9 cellular contexts compared by ENCODE assay signal in the genomic region with DNA sequence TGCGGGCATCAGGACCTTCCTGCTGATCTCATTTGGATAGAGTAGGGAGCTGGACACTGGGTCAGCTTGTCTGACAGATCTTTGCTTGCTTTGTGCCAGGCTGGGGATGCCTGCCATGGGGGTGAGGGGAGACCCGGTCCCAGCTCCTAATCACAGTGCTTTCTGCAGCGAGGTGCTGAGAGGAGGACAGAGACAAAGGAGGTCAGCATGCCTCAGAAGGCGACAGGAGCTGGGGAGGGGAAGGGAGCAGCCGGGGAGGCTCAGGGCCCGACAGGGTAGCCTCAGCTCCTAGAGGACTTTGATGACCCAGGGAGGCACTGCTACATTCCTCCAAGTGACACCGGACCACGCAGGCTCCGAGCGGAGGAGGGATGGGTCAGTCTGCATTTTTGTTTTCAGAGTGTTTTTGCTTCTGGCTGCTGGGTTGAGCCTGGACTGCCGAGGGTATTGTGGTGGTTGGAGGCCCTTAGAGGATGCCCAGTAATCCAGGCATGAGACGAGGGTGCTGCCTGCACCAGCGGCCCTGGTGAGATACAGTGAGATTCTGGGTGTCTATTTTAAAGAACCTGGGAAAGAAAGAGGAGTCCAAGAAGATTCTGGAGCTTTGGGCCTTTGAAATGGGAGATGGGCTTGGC. TPM values are rescaled to one million over a fixed set of nuclear protein-coding genes. Genes with fewer than 3 reads are reported as not detected.
DNase-seq lines count a peak whose midpoint lies in the region; ATAC-seq, FAIRE-seq and TF ChIP-seq lines count a peak whose summit lies in the region.
"Had no signal": no experiment of that assay in that cellular context is flagged by ENCODE, and none has a peak within 500 bp of the region (broad histone marks: within the 10 kb centered on the region; RNA-seq: fewer than 3 reads in every experiment).

No MANE protein-coding gene starts in this region.

- no peaks in the 10 kb centered on the region for H3K9me3 ChIP-seq in lung (ENCODE audit: control insufficient read depth in 2 of 2, insufficient read depth in 1 of 2, low read length in 1 of 2)

- H3K4me3 ChIP-seq in lung, result no peak overlapping the region

- intact Hi-C loops in activated T-helper 1 cell treated with anti-CD3 and anti-CD28 coated beads, Interleukin-12 subunit alpha, Interleukin-12 subunit beta, Interleukin-2, Interleukin-4 antibody, amounts not matched to agents 30 ng/mL and 10 ng/mL and 1 ng/mL, durations not matched to agents 14 hours and 24 hours and 36 hours (cut with micrococcal nuclease), result loop anchor here (1.0 to 10.0 kb wide), 5 partner anchors 9 to 1766 kb away; a partner anchor contains a TSS

- no peaks in the 10 kb centered on the region for H3K27me3 Mint-ChIP-seq in activated T-helper 1 cell treated with anti-CD3 and anti-CD28 coated beads, Interleukin-12 subunit alpha, Interleukin-12 subunit beta, Interleukin-2, Interleukin-4 antibody, amounts not matched to agents 30 ng/mL and 10 ng/mL and 1 ng/mL, durations not matched to agents 14 hours and 24 hours and 36 hours (ENCODE audit: insufficient read depth)
- H3K27me3 Mint-ChIP-seq in stimulated activated naive CD8-positive, alpha-beta T cell treated with anti-CD3 and anti-CD28 coated beads, Interleukin-15, amount 100 ng/mL, for 72 hours, result no peaks in the 10 kb centered on the region

- DNase-seq in HTR-8/SVneo (ENCODE audit: insufficient read length, low spot score), result no peak
- no peak for DNase-seq in activated T-helper 1 cell treated with anti-CD3 and anti-CD28 coated beads, Interleukin-12 subunit alpha, Interleukin-12 subunit beta, Interleukin-2, Interleukin-4 antibody, amounts not matched to agents 30 ng/mL and 10 ng/mL and 1 ng/mL, durations not matched to agents 14 hours and 24 hours and 36 hours (ENCODE audit: low spot score)
- DNase-seq in lung (ENCODE audit: low spot score), result no peak
- DNase-seq in stimulated activated naive CD8-positive, alpha-beta T cell treated with anti-CD3 and anti-CD28 coated beads, Interleukin-15, amount 100 ng/mL, for 72 hours, result no peak
- DNase-seq in activated CD4-positive, CD25-positive, alpha-beta regulatory T cell (lab: John Stamatoyannopoulos, UW), result no peak
- no peak for DNase-seq in DMS 273 treated with DMSO at 0.1 percent for 48 hours (lab: John Stamatoyannopoulos, UW)

- H3K9me3 Mint-ChIP-seq in activated T-helper 1 cell treated with anti-CD3 and anti-CD28 coated beads, Interleukin-12 subunit alpha, Interleukin-12 subunit beta, Interleukin-2, Interleukin-4 antibody, amounts not matched to agents 30 ng/mL and 10 ng/mL and 1 ng/mL, durations not matched to agents 14 hours and 24 hours and 36 hours, result no peaks in the 10 kb centered on the region
- H3K9me3 Mint-ChIP-seq in stimulated activated naive CD8-positive, alpha-beta T cell treated with anti-CD3 and anti-CD28 coated beads, Interleukin-15, amount 100 ng/mL, for 72 hours, result no peaks in the 10 kb centered on the region

- peak overlapping the region; percentile 0 to 41 for H3K27ac ChIP-seq in lung (ENCODE audit: low read depth in 1 of 2, low read length in 1 of 2)

- peak overlapping the region; percentile 85 for H3K4me3 Mint-ChIP-seq in activated T-helper 1 cell treated with anti-CD3 and anti-CD28 coated beads, Interleukin-12 subunit alpha, Interleukin-12 subunit beta, Interleukin-2, Interleukin-4 antibody, amounts not matched to agents 30 ng/mL and 10 ng/mL and 1 ng/mL, durations not matched to agents 14 hours and 24 hours and 36 hours
- H3K4me3 Mint-ChIP-seq in stimulated activated naive CD8-positive, alpha-beta T cell treated with anti-CD3 and anti-CD28 coated beads, Interleukin-15, amount 100 ng/mL, for 72 hours, result peak overlapping the region; percentile 84 to 87

- 75 to 82% methylated on average over 13 of the region's 13 CpGs for WGBS in lung, 2 donors

- no peaks in the 10 kb centered on the region for H3K27me3 ChIP-seq in lung (ENCODE audit: control insufficient read depth, insufficient read depth)

- ATAC-seq in lung (ENCODE audit: insufficient read depth, low FRiP score), result no peak
- no peak for ATAC-seq in stimulated activated naive CD8-positive, alpha-beta T cell treated with anti-CD3 and anti-CD28 coated beads, Interleukin-15, amount 100 ng/mL, for 72 hours
- no peak for ATAC-seq in HG03378 (IDR thresholded peaks at IDR 0.05; ENCODE audit: unreplicated experiment)
- ATAC-seq in HG03045 (IDR thresholded peaks at IDR 0.05; ENCODE audit: unreplicated experiment), result no peak
- ATAC-seq: HCT116 had no signal

- peaks cover 56% of the 10 kb centered on the region for H3K4me1 Mint-ChIP-seq in activated T-helper 1 cell treated with anti-CD3 and anti-CD28 coated beads, Interleukin-12 subunit alpha, Interleukin-12 subunit beta, Interleukin-2, Interleukin-4 antibody, amounts not matched to agents 30 ng/mL and 10 ng/mL and 1 ng/mL, durations not matched to agents 14 hours and 24 hours and 36 hours (ENCODE audit: low read depth)
- peaks cover 98% of the 10 kb centered on the region for H3K4me1 Mint-ChIP-seq in stimulated activated naive CD8-positive, alpha-beta T cell treated with anti-CD3 and anti-CD28 coated beads, Interleukin-15, amount 100 ng/mL, for 72 hours

- H3K4me1 ChIP-seq in lung (ENCODE audit: control insufficient read depth in 2 of 2, insufficient read depth in 2 of 2, low read length in 2 of 2), result peaks cover 14 to 32% of the 10 kb centered on the region in 2 donors

- peak; percentile 92 for FAIRE-seq in HTR-8/SVneo (lab: Jason Lieb, UNC)

- peaks cover 0 to 32% of the 10 kb centered on the region in 2 donors for H3K36me3 ChIP-seq in lung (ENCODE audit: control insufficient read depth in 2 of 2, insufficient read depth in 2 of 2, low read length in 2 of 2)

- TF ChIP-seq CTCF in lung (IDR thresholded peaks at IDR 0.05; ENCODE audit: control extremely low read depth, extremely low read depth), result no peak

- peaks cover 65% of the 10 kb centered on the region for H3K36me3 Mint-ChIP-seq in activated T-helper 1 cell treated with anti-CD3 and anti-CD28 coated beads, Interleukin-12 subunit alpha, Interleukin-12 subunit beta, Interleukin-2, Interleukin-4 antibody, amounts not matched to agents 30 ng/mL and 10 ng/mL and 1 ng/mL, durations not matched to agents 14 hours and 24 hours and 36 hours (ENCODE audit: low read depth)

- peak overlapping the region; percentile 94 for H3K27ac Mint-ChIP-seq in activated T-helper 1 cell treated with anti-CD3 and anti-CD28 coated beads, Interleukin-12 subunit alpha, Interleukin-12 subunit beta, Interleukin-2, Interleukin-4 antibody, amounts not matched to agents 30 ng/mL and 10 ng/mL and 1 ng/mL, durations not matched to agents 14 hours and 24 hours and 36 hours
- H3K27ac Mint-ChIP-seq in stimulated activated naive CD8-positive, alpha-beta T cell treated with anti-CD3 and anti-CD28 coated beads, Interleukin-15, amount 100 ng/mL, for 72 hours, result peak overlapping the region; percentile 75 to 94

RNA-seq across cellular contexts. Expression of a gene that starts 7.8 kb away (rescaled TPM):
- 90.4 and 92.5 TPM in 2 replicates for total RNA-seq in activated T-helper 1 cell treated with anti-CD3 and anti-CD28 coated beads, Interleukin-12 subunit alpha, Interleukin-12 subunit beta, Interleukin-2, Interleukin-4 antibody, amounts not matched to agents 30 ng/mL and 10 ng/mL and 1 ng/mL, durations not matched to agents 14 hours and 24 hours and 36 hours
- 10 to 100 TPM; 32.3 to 38.6 TPM for total RNA-seq in lung
- 10 to 100 TPM; 23.1 to 29.5 TPM for polyA plus RNA-seq in lung

RNA-seq across cellular contexts. Expression of a gene that starts 48.0 kb away (rescaled TPM):
- total RNA-seq in activated T-helper 1 cell treated with anti-CD3 and anti-CD28 coated beads, Interleukin-12 subunit alpha, Interleukin-12 subunit beta, Interleukin-2, Interleukin-4 antibody, amounts not matched to agents 30 ng/mL and 10 ng/mL and 1 ng/mL, durations not matched to agents 14 hours and 24 hours and 36 hours, result 54.4 and 59.2 TPM in 2 replicates
- total RNA-seq in lung, result 10 to 100 TPM; 20.3 to 31.0 TPM
- 10 to 100 TPM in 1 of 2 donors, 1 to 10 TPM in 1; 9.7 to 21.1 TPM for polyA plus RNA-seq in lung
